25 cellular contexts compared by ENCODE assay signal in genomic region chr3:108724101-108724500, GRCh38. TPM values are rescaled to one million over a fixed set of nuclear protein-coding genes. Genes with fewer than 3 reads are reported as not detected.
"Had no signal": no experiment of that assay in that cellular context is flagged by ENCODE, and none has a peak within 500 bp of the region (broad histone marks: within the 10 kb centered on the region; RNA-seq: fewer than 3 reads in every experiment).

No MANE protein-coding gene starts in this region.

- H3K36me3 ChIP-seq: pancreas had no signal

- DNase-seq: effector CD4-positive, alpha-beta T cell; endodermal cell; erythroblast; foreskin melanocyte; head of caudate nucleus; hippocampal formation; naive thymus-derived CD4-positive, alpha-beta T cell; occipital lobe; pancreas; right cardiac atrium; small intestine; stimulated activated CD4-positive, alpha-beta T cell treated with anti-CD3 and anti-CD28 coated beads, Interleukin-12 subunit alpha, Interleukin-12 subunit beta, amount 100 ng/mL, for 4 hours; stimulated activated naive CD4-positive, alpha-beta T cell treated with Interleukin-2 at 50 U/mL for 16 hours; trophoblast cell had no signal

- H3K27me3 ChIP-seq: pancreas had no signal

- H3K9me3 ChIP-seq: pancreas had no signal

- H3K4me1 ChIP-seq: pancreas had no signal

- H3K4me3 ChIP-seq: coronary artery, pancreas had no signal

- ATAC-seq: naive thymus-derived CD4-positive, alpha-beta T cell; pancreas; right cardiac atrium had no signal

- H3K27ac ChIP-seq: coronary artery, pancreas had no signal

RNA-seq across cellular contexts. Expression of gene RETNLB, which starts 33.1 kb away (rescaled TPM):
- total RNA-seq: dermis microvascular lymphatic vessel endothelial cell; endodermal cell; endothelial cell of umbilical vein; kidney epithelial cell; liver; lung microvascular endothelial cell; mesenteric fat pad; mononuclear cell; naive thymus-derived CD4-positive, alpha-beta T cell; neural crest cell; occipital lobe; pancreas; progenitor cell of endocrine pancreas; right cardiac atrium; urinary bladder had no signal
- polyA plus RNA-seq: endothelial cell of umbilical vein; liver; naive thymus-derived CD4-positive, alpha-beta T cell; pancreas; right cardiac atrium; urinary bladder had no signal
